Comparison of ENCODE assay signal across 8 cellular contexts in the genomic region with DNA sequence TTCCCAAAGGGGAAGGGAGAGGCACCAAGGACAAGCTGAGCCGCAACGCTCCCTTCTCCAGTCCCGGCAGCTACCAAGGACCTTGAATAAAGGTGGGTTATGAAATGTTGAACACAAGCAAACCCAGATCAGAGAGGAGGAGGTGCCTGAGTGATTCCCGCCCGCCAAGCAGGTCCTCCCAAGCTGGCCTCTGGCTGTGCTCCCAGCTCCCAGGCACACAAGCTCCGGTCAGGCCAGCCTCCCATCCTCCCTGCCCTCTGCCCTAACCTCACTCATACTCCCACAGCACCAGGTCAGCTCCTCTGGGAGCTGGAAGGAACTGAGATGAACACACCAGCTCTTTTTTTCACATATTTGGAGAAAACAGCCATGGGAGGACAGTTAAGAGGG. TPM values are rescaled to one million over a fixed set of nuclear protein-coding genes. Genes with fewer than 3 reads are reported as not detected.
A peak's percentile ranks its signal among the peaks of the same experiment; 100 is the strongest.
DNase-seq lines count a peak whose midpoint lies in the region; ATAC-seq and TF ChIP-seq lines count a peak whose summit lies in the region.
"Had no signal": no experiment of that assay in that cellular context is flagged by ENCODE, and none has a peak within 500 bp of the region (broad histone marks: within the 10 kb centered on the region; RNA-seq: fewer than 3 reads in every experiment).

No MANE protein-coding gene starts in this region.

- H3K4me1 ChIP-seq in right lobe of liver (peaks cover 0 to 65% (median 24%) of the 10 kb centered on the region in 4 donors), testis (peaks cover 70% of the 10 kb centered on the region)

- H3K9me3 Mint-ChIP-seq in CD14-positive monocyte, result no peaks in the 10 kb centered on the region

- peaks cover 48% of the 10 kb centered on the region for H3K4me1 Mint-ChIP-seq in CD14-positive monocyte

- H3K27me3 Mint-ChIP-seq in CD14-positive monocyte (ENCODE audit: low read depth in 3 of 3), result peaks cover 0 to 8% (median 0%) of the 10 kb centered on the region in 3 donors

- peak overlapping the region in 3 of 7 donors; percentile 62 to 99 (median 82) for H3K27ac Mint-ChIP-seq in CD14-positive monocyte

- H3K27me3 ChIP-seq in MG63 (no peaks in the 10 kb centered on the region), right lobe of liver (no peaks in the 10 kb centered on the region), testis (no peaks in the 10 kb centered on the region)

- H3K36me3 ChIP-seq in MG63 (peaks cover 28% of the 10 kb centered on the region), right lobe of liver (no peaks in the 10 kb centered on the region), testis (ENCODE audit: low read depth, missing control alignments) (no peaks in the 10 kb centered on the region)

- DNase-seq in MG63, result peak; percentile 78
- DNase-seq in right lobe of liver, result peak; percentile 85 to 96 (median 96)
- peak; percentile 85 for DNase-seq in testis
- no peak for DNase-seq in CD14-positive monocyte (ENCODE audit: low spot score)
- DNase-seq: activated gamma-delta T cell treated with Interleukin-2 at 50 U/mL for 16 hours had no signal

- TF ChIP-seq CTCF in right lobe of liver (IDR thresholded peaks at IDR 0.05) (no peak), testis (IDR thresholded peaks at IDR 0.05) (no peak), CD14-positive monocyte (IDR thresholded peaks at IDR 0.05) (no peak)

- ATAC-seq in right lobe of liver (peak; percentile 46 to 69 (median 58)), GM21360 (IDR thresholded peaks at IDR 0.05; ENCODE audit: unreplicated experiment) (no peak), GM19395 (IDR thresholded peaks at IDR 0.05; ENCODE audit: unreplicated experiment) (no peak)

- peaks cover 23 to 43% of the 10 kb centered on the region in 2 donors for H3K36me3 Mint-ChIP-seq in CD14-positive monocyte

- intact Hi-C loops in right lobe of liver (cut with DNase I), result no loop called here
- intact Hi-C loops in testis (cut with DNase I; ENCODE audit: low total_unique reads), result loop anchor here (10.0 kb wide), 1 partner anchor 76 kb away; no protein-coding TSS in a partner anchor
- intact Hi-C loops in CD14-positive monocyte (cut with micrococcal nuclease), result loop anchor here (5.0 to 10.0 kb wide), 4 partner anchors 76 to 236 kb away; partner anchors contain the start of genes INAFM1 (in 1 of the 2) and NOP53 (in 1 of the 2)

- peak overlapping the region; percentile 78 for H3K27ac ChIP-seq in cingulate gyrus (ENCODE audit: low read depth, low read length)
- H3K27ac ChIP-seq in right lobe of liver, result peak overlapping the region; percentile 59 to 98 (median 74)
- H3K27ac ChIP-seq in testis, result peak overlapping the region; percentile 72 to 95

- WGBS in right lobe of liver (ENCODE audit: insufficient coverage, low coverage, low lambda C conversion rate, missing lambda C conversion rate), result 36% methylated on average over 3 of the region's 6 CpGs
- WGBS in testis, 2 donors, result 28% methylated on average over 6 of the region's 6 CpGs; no CpG with 5 or more reads in 1 of the 2 donors

- H3K9me3 ChIP-seq in MG63 (no peaks in the 10 kb centered on the region), right lobe of liver (no peaks in the 10 kb centered on the region), testis (no peaks in the 10 kb centered on the region)

- no peak overlapping the region for H3K4me3 ChIP-seq in MG63
- peak overlapping the region in 2 of 3 donors; percentile 94 to 97 for H3K4me3 ChIP-seq in right lobe of liver
- no peak overlapping the region for H3K4me3 ChIP-seq in testis

- TF ChIP-seq POLR2A in right lobe of liver (IDR thresholded peaks at IDR 0.05) (peak; percentile 48), testis (IDR thresholded peaks at IDR 0.05) (no peak)

- no peak overlapping the region for H3K4me3 Mint-ChIP-seq in CD14-positive monocyte

RNA-seq across cellular contexts. Expression of gene NAPA, which starts 3.7 kb away (rescaled TPM):
- total RNA-seq in MG63 (2014; rRNA removed; shearing (Covaris generic); ENCODE audit: low replicate concordance), result 141 and 323 TPM in 2 replicates
- total RNA-seq in right lobe of liver, result 100 to 1,000 TPM in 2 of 6 experiments, 10 to 100 TPM in 4; 83.0 to 179 (median 96.0) TPM
- total RNA-seq in testis, result 100 to 1,000 TPM; 227 to 257 TPM
- 194 TPM for polyA plus RNA-seq in testis (ENCODE audit: insufficient read depth, low read depth, low replicate concordance)
- polyA plus RNA-seq in CD14-positive monocyte, result 100 to 1,000 TPM in 1 of 2 donors, 10 to 100 TPM in 1; 77.5 to 111 TPM

RNA-seq across cellular contexts. Expression of gene KPTN, which starts 27.1 kb away (rescaled TPM):
- total RNA-seq in MG63 (2014; rRNA removed; shearing (Covaris generic); ENCODE audit: low replicate concordance), result 9.1 and 31.0 TPM in 2 replicates
- total RNA-seq in right lobe of liver, result 1 to 10 TPM; 3.1 to 7.8 (median 6.2) TPM
- 10 to 100 TPM; 12.9 to 30.0 TPM for total RNA-seq in testis
- 13.5 TPM for polyA plus RNA-seq in testis (ENCODE audit: insufficient read depth, low read depth, low replicate concordance)
- 1 to 10 TPM; 9.5 to 9.7 TPM for polyA plus RNA-seq in CD14-positive monocyte

RNA-seq across cellular contexts. Expression of gene SLC8A2, which starts 39.4 kb away (rescaled TPM):
- total RNA-seq in MG63 (2014; rRNA removed; shearing (Covaris generic); ENCODE audit: low replicate concordance), result not detected in 2 replicates
- under 1 TPM in 1 of 6 experiments, not detected in 5; 0.13 TPM for total RNA-seq in right lobe of liver
- 10 to 100 TPM in 1 of 2 donors, 1 to 10 TPM in 1; 5.0 to 12.9 TPM for total RNA-seq in testis
- 4.2 TPM for polyA plus RNA-seq in testis (ENCODE audit: insufficient read depth, low read depth, low replicate concordance)
- polyA plus RNA-seq in CD14-positive monocyte, result not detected

Comparison
In these comparisons a context has a peak if more than half of its experiments do, and no peak if none do; other contexts are left out.
1. H3K4me3 ChIP-seq: peak in right lobe of liver (2 of 3); none in MG63 (single experiment) and testis (0 of 2).
2. ATAC-seq: peak in right lobe of liver (4 of 4); none in GM21360 (single experiment) and GM19395 (single experiment).
3. intact Hi-C loops: an anchor here in testis (10.0 kb wide) and CD14-positive monocyte (5.0 to 10.0 kb wide); none called in right lobe of liver.
4. Peak in every context shown above with its lines, with median percentiles within 50 percentile points of each other: H3K27ac ChIP-seq.